Comparison of ENCODE assay signal across 22 cellular contexts in genomic region chr2:139645617-139646016, GRCh38.
"Had no signal": no experiment of that assay in that cellular context is flagged by ENCODE, and none has a peak within 500 bp of the region (broad histone marks: within the 10 kb centered on the region; RNA-seq: fewer than 3 reads in every experiment).

No MANE protein-coding gene starts in this region.

- ATAC-seq: esophagus mucosa; gastrocnemius medialis; heart right ventricle; left lobe of liver; naive thymus-derived CD4-positive, alpha-beta T cell; psoas muscle; right lobe of liver; stimulated activated memory B cell treated with anti-CD40 and anti-IgM and Interleukin-4, amounts not matched to agents 10 μg/mL and 1 μg/mL and 100 μg/mL, for 72 hours had no signal

- DNase-seq: effector memory CD4-positive, alpha-beta T cell; gastrocnemius medialis; heart right ventricle; hypothalamus; mammary epithelial cell; naive thymus-derived CD4-positive, alpha-beta T cell; nephron progenitor cell; psoas muscle; retina; right lobe of liver; spleen; stimulated activated CD4-positive, alpha-beta T cell treated with anti-CD3 and anti-CD28 coated beads, Interleukin-15, amount 100 ng/mL, for 24 hours; stimulated activated CD4-positive, alpha-beta T cell treated with anti-CD3 and anti-CD28 coated beads, Interleukin-1b, Interleukin-23, amount 100 ng/mL, for 48 hours; stimulated activated CD4-positive, alpha-beta T cell treated with anti-CD3 and anti-CD28 coated beads, Interleukin-4, amount 100 ng/mL, for 24 hours; tibial artery; upper lobe of left lung; uterus had no signal

- H3K36me3 Mint-ChIP-seq: naive thymus-derived CD4-positive, alpha-beta T cell; stimulated activated memory B cell treated with anti-CD40 and anti-IgM and Interleukin-4, amounts not matched to agents 10 μg/mL and 1 μg/mL and 100 μg/mL, for 72 hours had no signal

- H3K27ac Mint-ChIP-seq: naive thymus-derived CD4-positive, alpha-beta T cell; nephron progenitor cell; stimulated activated memory B cell treated with anti-CD40 and anti-IgM and Interleukin-4, amounts not matched to agents 10 μg/mL and 1 μg/mL and 100 μg/mL, for 72 hours; stimulated activated naive CD8-positive, alpha-beta T cell treated with anti-CD3 and anti-CD28 coated beads, Interleukin-15, Interleukin-2, amounts not matched to agents 100 ng/mL and 50 ng/mL, for 24 hours had no signal

- H3K27me3 Mint-ChIP-seq: naive thymus-derived CD4-positive, alpha-beta T cell; stimulated activated memory B cell treated with anti-CD40 and anti-IgM and Interleukin-4, amounts not matched to agents 10 μg/mL and 1 μg/mL and 100 μg/mL, for 72 hours; stimulated activated naive CD8-positive, alpha-beta T cell treated with anti-CD3 and anti-CD28 coated beads, Interleukin-15, Interleukin-2, amounts not matched to agents 100 ng/mL and 50 ng/mL, for 24 hours had no signal

- H3K4me3 Mint-ChIP-seq: naive thymus-derived CD4-positive, alpha-beta T cell; nephron progenitor cell; stimulated activated memory B cell treated with anti-CD40 and anti-IgM and Interleukin-4, amounts not matched to agents 10 μg/mL and 1 μg/mL and 100 μg/mL, for 72 hours; stimulated activated naive CD8-positive, alpha-beta T cell treated with anti-CD3 and anti-CD28 coated beads, Interleukin-15, Interleukin-2, amounts not matched to agents 100 ng/mL and 50 ng/mL, for 24 hours had no signal

- H3K4me1 Mint-ChIP-seq: naive thymus-derived CD4-positive, alpha-beta T cell; nephron progenitor cell; stimulated activated memory B cell treated with anti-CD40 and anti-IgM and Interleukin-4, amounts not matched to agents 10 μg/mL and 1 μg/mL and 100 μg/mL, for 72 hours had no signal

- H3K27ac ChIP-seq: gastrocnemius medialis, heart right ventricle, neutrophil, psoas muscle, right lobe of liver, spleen, tibial artery, upper lobe of left lung, uterus had no signal

- H3K27me3 ChIP-seq: gastrocnemius medialis, heart right ventricle, neutrophil, right lobe of liver, spleen, tibial artery, upper lobe of left lung, uterus had no signal

- H3K4me1 ChIP-seq: gastrocnemius medialis, heart right ventricle, psoas muscle, right lobe of liver, spleen, tibial artery, upper lobe of left lung, uterus had no signal
